ENCODE assay signal across 9 cellular contexts in the genomic region with DNA sequence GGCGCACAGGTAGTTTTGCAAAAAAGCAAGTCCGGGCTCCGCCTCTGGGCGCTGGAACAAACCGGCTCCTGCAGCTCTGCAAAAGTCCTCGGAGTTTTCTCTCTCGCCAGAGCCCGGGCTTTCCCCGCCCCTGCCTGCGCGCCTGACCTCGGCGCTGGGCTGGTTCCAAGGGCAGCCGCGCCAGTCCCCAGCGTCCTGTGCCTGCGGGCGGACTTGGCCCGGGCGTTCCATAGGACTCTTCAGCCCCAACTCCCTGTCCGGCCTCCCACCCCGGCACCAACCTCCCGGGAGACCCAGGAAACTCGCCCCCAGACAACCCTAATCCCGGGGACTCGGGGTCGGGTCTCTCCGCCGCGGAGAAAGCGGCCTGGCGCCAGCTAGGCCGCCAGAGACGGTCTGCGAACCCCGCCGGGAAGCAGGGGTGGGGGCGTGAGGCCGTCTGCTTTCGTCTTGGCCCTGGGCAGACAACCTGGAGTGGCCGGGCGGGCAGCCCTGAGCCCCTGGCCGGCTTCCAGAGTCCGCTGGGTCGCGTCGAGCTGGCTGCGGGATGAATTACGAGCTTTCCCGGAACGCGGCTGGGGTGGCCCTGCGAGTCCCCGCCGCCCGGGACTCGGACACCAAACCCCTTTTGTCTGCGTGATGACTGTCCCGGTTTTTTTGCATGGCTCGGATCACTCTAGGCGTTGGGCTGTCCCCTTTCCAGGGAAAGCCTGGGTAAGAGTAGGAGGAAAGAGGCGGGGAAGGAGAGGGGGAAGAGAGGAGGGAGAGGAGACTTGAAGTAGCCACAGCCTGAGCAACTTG. TPM values are rescaled to one million over a fixed set of nuclear protein-coding genes. Genes with fewer than 3 reads are reported as not detected.
DNase-seq lines count a peak whose midpoint lies in the region; ATAC-seq and TF ChIP-seq lines count a peak whose summit lies in the region.
"Had no signal": no experiment of that assay in that cellular context is flagged by ENCODE, and none has a peak within 500 bp of the region (broad histone marks: within the 10 kb centered on the region; RNA-seq: fewer than 3 reads in every experiment).

No MANE protein-coding gene starts in this region.

- peak overlapping the region; percentile 86 for H3K4me2 ChIP-seq in trophoblast cell (ENCODE audit: low read length)

- no peak overlapping the region for H3K27ac Mint-ChIP-seq in Caco-2 (ENCODE audit: unreplicated experiment)

- H3K9me3 ChIP-seq in SJCRH30 (replicated peaks): no peaks in the 10 kb centered on the region; the same call in 1 of the 2 replicates
- no peaks in the 10 kb centered on the region for H3K9me3 ChIP-seq in trophoblast cell (ENCODE audit: insufficient read depth, low read depth, low read length)
- H3K9me3 ChIP-seq in Caco-2: no peaks in the 10 kb centered on the region

- peak; percentile 86 to 87 for ATAC-seq in left cardiac atrium

- TF ChIP-seq CTCF in Caco-2 (IDR thresholded peaks at IDR 0.05; ENCODE audit: insufficient read depth in 1 of 2, low read depth in 1 of 2, low read length in 1 of 2, severe bottlenecking in 1 of 2, unreplicated experiment in 1 of 2): no peak

- intact Hi-C loops in left cardiac atrium (cut with DNase I) (no loop called here), Caco-2 (cut with micrococcal nuclease; ENCODE audit: unreplicated experiment) (no loop called here)

- peak overlapping the region; percentile 70 for H2BK5ac ChIP-seq in trophoblast cell (ENCODE audit: low read depth, low read length, poor library complexity)

- POLR2A ChIA-PET in Caco-2 (lab: Charles Lee): no interaction called here

- H3K4me1 Mint-ChIP-seq in Caco-2 (ENCODE audit: low read depth, unreplicated experiment): no peaks in the 10 kb centered on the region

- peak overlapping the region; percentile 68 for H3K4me3 ChIP-seq in SJCRH30
- peak overlapping the region; percentile 83 for H3K4me3 ChIP-seq in trophoblast cell (ENCODE audit: low read depth, low read length)
- H3K4me3 ChIP-seq in Caco-2 (ENCODE audit: low read depth, low read length): no peak overlapping the region

- H3K27ac ChIP-seq in SJCRH30 (peak overlapping the region; percentile 96), trophoblast cell (ENCODE audit: low read depth, low read length) (peak overlapping the region; percentile 95)

- BruUV-seq in Caco-2 (replicated peaks; lab: Mats Ljungman, UMichigan): no TSS peak

- no CpG with 5 or more reads among the region's 62 CpGs for WGBS in trophoblast cell (ENCODE audit: extremely low coverage, insufficient coverage, insufficient read length)

- DNase-seq in COLO668 (lab: John Stamatoyannopoulos, UW; ENCODE audit: unreplicated experiment) (peak; percentile 0), SJCRH30 (peak; percentile 83 to 84), left cardiac atrium (peak; percentile 62), trophoblast cell (peak; percentile 3 to 50), COR-L47 (lab: John Stamatoyannopoulos, UW) (no peak), NCI-H2171 treated with DMSO at 0.1 percent for 48 hours (lab: John Stamatoyannopoulos, UW) (no peak), Caco-2 (no peak)
- DNase-seq in activated CD4-positive, alpha-beta T cell treated with anti-CD3 and anti-CD28 coated beads for 4 hours: no peak
- DNase-seq: DMS79 treated with DMSO at 0.1 percent for 48 hours had no signal

- H3K14ac ChIP-seq in trophoblast cell (ENCODE audit: low read length): peak overlapping the region; percentile 73

- no peak overlapping the region for H3K4me3 Mint-ChIP-seq in Caco-2 (ENCODE audit: unreplicated experiment)

- peak overlapping the region; percentile 96 for H3K18ac ChIP-seq in trophoblast cell (ENCODE audit: low read length)

- H3K4me1 ChIP-seq in SJCRH30 (no peaks in the 10 kb centered on the region), trophoblast cell (ENCODE audit: control insufficient read depth in 1 of 2, insufficient read depth in 2 of 2, low read length in 2 of 2) (peaks cover 0 to 4% of the 10 kb centered on the region in 2 experiments), Caco-2 (no peaks in the 10 kb centered on the region)

- H3K4ac ChIP-seq in trophoblast cell (ENCODE audit: low read depth, low read length): peak overlapping the region; percentile 9

- H4K12ac ChIP-seq in trophoblast cell (ENCODE audit: low read depth, low read length): peak overlapping the region; percentile 5

- peaks cover 20% of the 10 kb centered on the region for H3K79me1 ChIP-seq in trophoblast cell (ENCODE audit: low read length)

- no peak overlapping the region for H2AK5ac ChIP-seq in trophoblast cell (ENCODE audit: low read length)

- peak overlapping the region; percentile 94 for H4K91ac ChIP-seq in trophoblast cell (ENCODE audit: low read depth, low read length)

- H3K23ac ChIP-seq in trophoblast cell (ENCODE audit: low read length): no peak overlapping the region

- peak overlapping the region; percentile 74 for H4K8ac ChIP-seq in trophoblast cell (ENCODE audit: low read depth, low read length)

- H3K27me3 ChIP-seq in SJCRH30: no peaks in the 10 kb centered on the region
- H3K27me3 ChIP-seq in trophoblast cell (ENCODE audit: insufficient read depth, low read length): no peaks in the 10 kb centered on the region
- H3K27me3 ChIP-seq in Caco-2 (replicated peaks; ENCODE audit: control insufficient read depth, insufficient read depth, low read length): no peaks in the 10 kb centered on the region

- peaks cover 19% of the 10 kb centered on the region for H3K9me3 Mint-ChIP-seq in Caco-2 (ENCODE audit: unreplicated experiment)

- H3K27me3 Mint-ChIP-seq in Caco-2 (ENCODE audit: insufficient read depth, unreplicated experiment): no peaks in the 10 kb centered on the region

- no peaks in the 10 kb centered on the region for H3K36me3 Mint-ChIP-seq in Caco-2 (ENCODE audit: insufficient read depth, unreplicated experiment)

- H2BK12ac ChIP-seq in trophoblast cell (ENCODE audit: low read length): no peak overlapping the region

- peaks cover 18% of the 10 kb centered on the region for H3K36me3 ChIP-seq in SJCRH30
- peaks cover 0 to 4% of the 10 kb centered on the region in 2 experiments for H3K36me3 ChIP-seq in trophoblast cell (ENCODE audit: control insufficient read depth in 1 of 2, insufficient read depth in 2 of 2, low read length in 2 of 2)
- no peaks in the 10 kb centered on the region for H3K36me3 ChIP-seq in Caco-2 (ENCODE audit: control insufficient read depth, insufficient read depth, low read length)

- peaks cover 7% of the 10 kb centered on the region for H3K79me2 ChIP-seq in trophoblast cell (ENCODE audit: control insufficient read depth, insufficient read depth, low read length, poor library complexity)

- CTCF ChIA-PET in Caco-2 (lab: Charles Lee): no interaction called here

- H2AFZ ChIP-seq in trophoblast cell (ENCODE audit: insufficient read depth, low read length, poor library complexity): peak overlapping the region; percentile 6

- peak overlapping the region; percentile 78 for H3K9ac ChIP-seq in trophoblast cell (ENCODE audit: low read length)

- peak overlapping the region; percentile 68 for H2BK120ac ChIP-seq in trophoblast cell (ENCODE audit: insufficient read depth, low read length, poor library complexity)

RNA-seq across cellular contexts. Expression of a gene that starts 1.0 kb away (rescaled TPM):
- 49.6 and 52.0 TPM in 2 replicates for total RNA-seq in SJCRH30 (2014; rRNA removed; shearing (Covaris generic))
- total RNA-seq in left cardiac atrium (1 to 10 TPM; 5.3 to 6.1 TPM), Caco-2 (2022) (not detected in 2 replicates)
- 21.4 and 23.2 TPM in 2 replicates for polyA plus RNA-seq in trophoblast cell (2013)

Comparison
In these comparisons a context has a peak if more than half of its experiments do, and no peak if none do; other contexts are left out.
1. DNase-seq: peak in COLO668 (single experiment), SJCRH30 (2 of 2), left cardiac atrium (single experiment) and trophoblast cell (2 of 2); none in COR-L47 (single experiment), NCI-H2171 treated with DMSO at 0.1 percent for 48 hours (single experiment), Caco-2 (0 of 2) and activated CD4-positive, alpha-beta T cell treated with anti-CD3 and anti-CD28 coated beads for 4 hours (0 of 2).